9 cellular contexts compared by ENCODE assay signal in the genomic region with DNA sequence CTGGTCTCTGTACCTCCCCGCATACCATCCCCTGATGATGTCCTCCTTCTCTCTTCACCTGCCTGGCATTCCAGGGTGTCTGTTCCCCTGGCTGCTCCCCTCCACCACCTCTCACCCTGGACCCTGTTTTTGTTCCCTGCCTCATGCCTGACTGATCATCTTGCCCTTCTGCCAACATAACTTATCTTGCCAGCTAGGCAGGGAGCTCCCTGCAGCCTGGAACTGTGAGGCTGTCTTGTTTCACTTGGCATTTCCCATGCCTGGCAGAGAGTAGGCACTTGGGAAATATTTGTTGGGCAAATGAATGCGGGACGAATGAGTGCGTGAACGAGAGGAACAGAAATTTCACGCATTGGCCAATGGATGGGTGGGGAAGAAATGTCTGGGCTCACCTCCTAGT. TPM values are rescaled to one million over a fixed set of nuclear protein-coding genes. Genes with fewer than 3 reads are reported as not detected.
"Had no signal": no experiment of that assay in that cellular context is flagged by ENCODE, and none has a peak within 500 bp of the region (broad histone marks: within the 10 kb centered on the region; RNA-seq: fewer than 3 reads in every experiment).

No MANE protein-coding gene starts in this region.

RNA-seq across cellular contexts. Expression of a gene that starts 7.3 kb away (rescaled TPM):
- total RNA-seq: OCI-LY7, PC-3, PC-9, Peyer's patch, RPMI7951, SJCRH30, SJSA1, SK-MEL-5 had no signal
- polyA plus RNA-seq: SK-N-SH had no signal

RNA-seq across cellular contexts. Expression of a gene that starts 11.5 kb away (rescaled TPM):
- total RNA-seq: OCI-LY7, PC-3, PC-9, Peyer's patch, RPMI7951, SJCRH30, SJSA1, SK-MEL-5 had no signal
- polyA plus RNA-seq: SK-N-SH had no signal

RNA-seq across cellular contexts. Expression of a gene that starts 30.3 kb away (rescaled TPM):
- total RNA-seq: OCI-LY7, PC-3, PC-9, Peyer's patch, RPMI7951, SJCRH30, SJSA1, SK-MEL-5 had no signal
- polyA plus RNA-seq: SK-N-SH had no signal
